11 cellular contexts compared by ENCODE assay signal in genomic region chr5:119410448-119411170, GRCh38. TPM values are rescaled to one million over a fixed set of nuclear protein-coding genes. Genes with fewer than 3 reads are reported as not detected.
A peak's percentile ranks its signal among the peaks of the same experiment; 100 is the strongest.
DNase-seq lines count a peak whose midpoint lies in the region; ATAC-seq and TF ChIP-seq lines count a peak whose summit lies in the region.
"Had no signal": no experiment of that assay in that cellular context is flagged by ENCODE, and none has a peak within 500 bp of the region (broad histone marks: within the 10 kb centered on the region; RNA-seq: fewer than 3 reads in every experiment).

No MANE protein-coding gene starts in this region.

- no peaks in the 10 kb centered on the region for H3K36me3 Mint-ChIP-seq in activated CD4-positive, alpha-beta T cell treated with anti-CD3 and anti-CD28 coated beads, Interleukin-2, amount 10 ng/mL, durations not matched to agents 24 days and 14 days (ENCODE audit: low read depth)
- no peaks in the 10 kb centered on the region for H3K36me3 Mint-ChIP-seq in activated T-helper 1 cell treated with anti-CD3 and anti-CD28 coated beads, Interleukin-12 subunit alpha, Interleukin-12 subunit beta, Interleukin-2, Interleukin-4 antibody, amounts not matched to agents 30 ng/mL and 10 ng/mL and 1 ng/mL, durations not matched to agents 14 hours and 24 hours and 36 hours (ENCODE audit: low read depth)

- H3K4me2 ChIP-seq in parathyroid adenoma (ENCODE audit: low read length), result no peak overlapping the region

- H3K79me2 ChIP-seq in parathyroid adenoma, result no peaks in the 10 kb centered on the region

- ATAC-seq in HG02623 (IDR thresholded peaks at IDR 0.05; ENCODE audit: unreplicated experiment), result peak; percentile 36
- no peak for ATAC-seq in HG03097 (IDR thresholded peaks at IDR 0.05; ENCODE audit: low FRiP score, unreplicated experiment)

- no peaks in the 10 kb centered on the region for H3K36me3 ChIP-seq in parathyroid adenoma (ENCODE audit: control insufficient read depth, insufficient read depth, low read length)
- H3K36me3 ChIP-seq: heart right ventricle, lower lobe of right lung had no signal

- peaks cover 36% of the 10 kb centered on the region for H3K4me1 Mint-ChIP-seq in activated CD4-positive, alpha-beta T cell treated with anti-CD3 and anti-CD28 coated beads, Interleukin-2, amount 10 ng/mL, durations not matched to agents 24 days and 14 days
- peaks cover 40% of the 10 kb centered on the region for H3K4me1 Mint-ChIP-seq in activated T-helper 1 cell treated with anti-CD3 and anti-CD28 coated beads, Interleukin-12 subunit alpha, Interleukin-12 subunit beta, Interleukin-2, Interleukin-4 antibody, amounts not matched to agents 30 ng/mL and 10 ng/mL and 1 ng/mL, durations not matched to agents 14 hours and 24 hours and 36 hours (ENCODE audit: low read depth)

- H3K9me3 Mint-ChIP-seq in activated CD4-positive, alpha-beta T cell treated with anti-CD3 and anti-CD28 coated beads, Interleukin-2, amount 10 ng/mL, durations not matched to agents 24 days and 14 days, result no peaks in the 10 kb centered on the region
- no peaks in the 10 kb centered on the region for H3K9me3 Mint-ChIP-seq in activated T-helper 1 cell treated with anti-CD3 and anti-CD28 coated beads, Interleukin-12 subunit alpha, Interleukin-12 subunit beta, Interleukin-2, Interleukin-4 antibody, amounts not matched to agents 30 ng/mL and 10 ng/mL and 1 ng/mL, durations not matched to agents 14 hours and 24 hours and 36 hours

- no peak overlapping the region for H3K9ac ChIP-seq in parathyroid adenoma

- peak overlapping the region; percentile 76 for H2AFZ ChIP-seq in parathyroid adenoma

- no peak for DNase-seq in activated CD4-positive, alpha-beta T cell treated with anti-CD3 and anti-CD28 coated beads, Interleukin-2, amount 10 ng/mL, durations not matched to agents 24 days and 14 days
- DNase-seq in activated CD4-positive, alpha-beta T cell treated with anti-CD3 and anti-CD28 coated beads for 4 hours, result no peak
- no peak for DNase-seq in activated T-helper 1 cell treated with anti-CD3 and anti-CD28 coated beads, Interleukin-12 subunit alpha, Interleukin-12 subunit beta, Interleukin-2, Interleukin-4 antibody, amounts not matched to agents 30 ng/mL and 10 ng/mL and 1 ng/mL, durations not matched to agents 14 hours and 24 hours and 36 hours (ENCODE audit: low spot score)
- DNase-seq in coronary artery (ENCODE audit: low spot score) (no peak), SKM-1 (lab: John Stamatoyannopoulos, UW; ENCODE audit: unreplicated experiment) (no peak)
- DNase-seq: activated effector memory CD4-positive, alpha-beta T cell treated with anti-CD3 and anti-CD28 coated beads, Interleukin-2, amount 50 U/mL, for 16 hours; heart right ventricle; lower lobe of right lung had no signal

- peak overlapping the region; percentile 9 for H3K27ac Mint-ChIP-seq in activated CD4-positive, alpha-beta T cell treated with anti-CD3 and anti-CD28 coated beads, Interleukin-2, amount 10 ng/mL, durations not matched to agents 24 days and 14 days
- H3K27ac Mint-ChIP-seq in activated T-helper 1 cell treated with anti-CD3 and anti-CD28 coated beads, Interleukin-12 subunit alpha, Interleukin-12 subunit beta, Interleukin-2, Interleukin-4 antibody, amounts not matched to agents 30 ng/mL and 10 ng/mL and 1 ng/mL, durations not matched to agents 14 hours and 24 hours and 36 hours, result peak overlapping the region; percentile 37

- TF ChIP-seq CTCF in parathyroid adenoma (IDR thresholded peaks at IDR 0.05) (no peak), coronary artery (IDR thresholded peaks at IDR 0.05) (no peak)

- H3K4me3 ChIP-seq in parathyroid adenoma (ENCODE audit: low read depth, low read length) (no peak overlapping the region), coronary artery (no peak overlapping the region)
- H3K4me3 ChIP-seq: lower lobe of right lung had no signal

- no peaks in the 10 kb centered on the region for H3K27me3 ChIP-seq in parathyroid adenoma (ENCODE audit: control insufficient read depth, insufficient read depth, low read length)

- no peaks in the 10 kb centered on the region for H3K9me3 ChIP-seq in parathyroid adenoma (ENCODE audit: control insufficient read depth, low read length)
- H3K9me3 ChIP-seq: heart right ventricle, lower lobe of right lung had no signal

- no peaks in the 10 kb centered on the region for H3K4me1 ChIP-seq in parathyroid adenoma
- H3K4me1 ChIP-seq: lower lobe of right lung had no signal

- H3K4me3 Mint-ChIP-seq in activated CD4-positive, alpha-beta T cell treated with anti-CD3 and anti-CD28 coated beads, Interleukin-2, amount 10 ng/mL, durations not matched to agents 24 days and 14 days, result no peak overlapping the region
- no peak overlapping the region for H3K4me3 Mint-ChIP-seq in activated T-helper 1 cell treated with anti-CD3 and anti-CD28 coated beads, Interleukin-12 subunit alpha, Interleukin-12 subunit beta, Interleukin-2, Interleukin-4 antibody, amounts not matched to agents 30 ng/mL and 10 ng/mL and 1 ng/mL, durations not matched to agents 14 hours and 24 hours and 36 hours

- H3K27ac ChIP-seq in parathyroid adenoma, result no peak overlapping the region
- no peak overlapping the region for H3K27ac ChIP-seq in coronary artery
- H3K27ac ChIP-seq: lower lobe of right lung had no signal

- intact Hi-C loops in activated CD4-positive, alpha-beta T cell treated with anti-CD3 and anti-CD28 coated beads, Interleukin-2, amount 10 ng/mL, durations not matched to agents 24 days and 14 days (cut with micrococcal nuclease), result loop anchor here (1.0 to 2.0 kb wide), 4 partner anchors 14 to 331 kb away; no protein-coding TSS in a partner anchor
- intact Hi-C loops in activated T-helper 1 cell treated with anti-CD3 and anti-CD28 coated beads, Interleukin-12 subunit alpha, Interleukin-12 subunit beta, Interleukin-2, Interleukin-4 antibody, amounts not matched to agents 30 ng/mL and 10 ng/mL and 1 ng/mL, durations not matched to agents 14 hours and 24 hours and 36 hours (cut with micrococcal nuclease), result loop anchor here (1.0 to 2.0 kb wide), 2 partner anchors 8 to 340 kb away; partner anchors contain the start of gene DMXL1

- H3K27me3 Mint-ChIP-seq in activated CD4-positive, alpha-beta T cell treated with anti-CD3 and anti-CD28 coated beads, Interleukin-2, amount 10 ng/mL, durations not matched to agents 24 days and 14 days, result peaks cover 12% of the 10 kb centered on the region
- peaks cover 2% of the 10 kb centered on the region for H3K27me3 Mint-ChIP-seq in activated T-helper 1 cell treated with anti-CD3 and anti-CD28 coated beads, Interleukin-12 subunit alpha, Interleukin-12 subunit beta, Interleukin-2, Interleukin-4 antibody, amounts not matched to agents 30 ng/mL and 10 ng/mL and 1 ng/mL, durations not matched to agents 14 hours and 24 hours and 36 hours (ENCODE audit: insufficient read depth)

RNA-seq across cellular contexts. Expression of gene HSD17B4, which starts 41.7 kb away (rescaled TPM):
- 52.5 and 70.4 TPM in 2 replicates for total RNA-seq in activated CD4-positive, alpha-beta T cell treated with anti-CD3 and anti-CD28 coated beads, Interleukin-2, amount 10 ng/mL, durations not matched to agents 24 days and 14 days
- 65.6 and 78.2 TPM in 2 replicates for total RNA-seq in activated T-helper 1 cell treated with anti-CD3 and anti-CD28 coated beads, Interleukin-12 subunit alpha, Interleukin-12 subunit beta, Interleukin-2, Interleukin-4 antibody, amounts not matched to agents 30 ng/mL and 10 ng/mL and 1 ng/mL, durations not matched to agents 14 hours and 24 hours and 36 hours

RNA-seq across cellular contexts. Expression of gene TNFAIP8, which starts 54.8 kb away (rescaled TPM):
- 188 and 193 TPM in 2 replicates for total RNA-seq in activated CD4-positive, alpha-beta T cell treated with anti-CD3 and anti-CD28 coated beads, Interleukin-2, amount 10 ng/mL, durations not matched to agents 24 days and 14 days
- 214 and 219 TPM in 2 replicates for total RNA-seq in activated T-helper 1 cell treated with anti-CD3 and anti-CD28 coated beads, Interleukin-12 subunit alpha, Interleukin-12 subunit beta, Interleukin-2, Interleukin-4 antibody, amounts not matched to agents 30 ng/mL and 10 ng/mL and 1 ng/mL, durations not matched to agents 14 hours and 24 hours and 36 hours
